ENCODE assay signal across 8 cellular contexts in genomic region chr4:36244257-36245084, GRCh38. TPM values are rescaled to one million over a fixed set of nuclear protein-coding genes. Genes with fewer than 3 reads are reported as not detected.
DNase-seq lines count a peak whose midpoint lies in the region; ATAC-seq and TF ChIP-seq lines count a peak whose summit lies in the region.

TSS of gene ARAP2 (minus strand) at chr4:36244514. CDS start at chr4:36229486, 15,028 bp downstream.

- no peaks in the 10 kb centered on the region for H3K36me3 ChIP-seq in SJCRH30
- H3K36me3 ChIP-seq in heart left ventricle: no peaks in the 10 kb centered on the region
- H3K36me3 ChIP-seq in prostate gland: no peaks in the 10 kb centered on the region

- H3K27ac ChIP-seq in C4-2B: peak within 1 kb of the TSS; percentile 50
- no peak within 1 kb of the TSS for H3K27ac ChIP-seq in SJCRH30
- H3K27ac ChIP-seq in heart left ventricle: peak within 1 kb of the TSS; percentile 43 to 94 (median 78)
- peak within 1 kb of the TSS; percentile 85 to 92 for H3K27ac ChIP-seq in prostate gland

- H3K27ac Mint-ChIP-seq in activated naive CD4-positive, alpha-beta T cell treated with anti-CD3 and anti-CD28 coated beads, Interleukin-2, amount 10 ng/mL, durations not matched to agents 7 days and 5 days: peak within 1 kb of the TSS; percentile 93

- peak; percentile 34 for TF ChIP-seq CTCF in C4-2B (conservative IDR thresholded peaks at IDR 0.05)
- peak in 1 of 12 donors; percentile 15 for TF ChIP-seq CTCF in heart left ventricle (IDR thresholded peaks at IDR 0.05)
- peak in 1 of 4 experiments; percentile 28 for TF ChIP-seq CTCF in prostate gland (IDR thresholded peaks at IDR 0.05)

- peaks cover 9% of the 10 kb centered on the region for H3K27me3 ChIP-seq in SJCRH30
- peaks cover 0 to 11% (median 0%) of the 10 kb centered on the region in 9 donors for H3K27me3 ChIP-seq in heart left ventricle
- H3K27me3 ChIP-seq in prostate gland (replicated peaks; ENCODE audit: insufficient read depth): no peaks in the 10 kb centered on the region

- H3K4me3 ChIP-seq in SJCRH30 (peak within 1 kb of the TSS; percentile 56), heart left ventricle (peak within 1 kb of the TSS; percentile 34 to 75 (median 68)), prostate gland (peak within 1 kb of the TSS; percentile 64 to 73)

- peak; percentile 15 to 32 for DNase-seq in SJCRH30
- peak; percentile 75 for DNase-seq in activated naive CD4-positive, alpha-beta T cell treated with anti-CD3 and anti-CD28 coated beads, Interleukin-2, amount 10 ng/mL, durations not matched to agents 7 days and 5 days
- DNase-seq in heart left ventricle: peak; percentile 32 to 76 (median 45)
- DNase-seq in prostate gland (ENCODE audit: low spot score): peak; percentile 73
- DNase-seq in ureter (ENCODE audit: low spot score): peak; percentile 71

- H3K4me3 Mint-ChIP-seq in activated naive CD4-positive, alpha-beta T cell treated with anti-CD3 and anti-CD28 coated beads, Interleukin-2, amount 10 ng/mL, durations not matched to agents 7 days and 5 days: peak within 1 kb of the TSS; percentile 85

- H3K4me1 ChIP-seq in SJCRH30 (no peaks in the 10 kb centered on the region), heart left ventricle (peaks cover 0 to 27% (median 2%) of the 10 kb centered on the region in 12 donors), prostate gland (replicated peaks) (no peaks in the 10 kb centered on the region)

- intact Hi-C loops in heart left ventricle (cut with DNase I): no loop called here
- intact Hi-C loops in prostate gland (cut with DNase I): no loop called here

- peak; percentile 73 for ATAC-seq in GM19324 (IDR thresholded peaks at IDR 0.05; ENCODE audit: low FRiP score, unreplicated experiment)
- ATAC-seq in HG03460 (IDR thresholded peaks at IDR 0.05; ENCODE audit: unreplicated experiment): peak; percentile 53
- ATAC-seq in heart left ventricle: peak in 3 of 4 donors; percentile 63 to 82 (median 80)

- H3K27me3 Mint-ChIP-seq in activated naive CD4-positive, alpha-beta T cell treated with anti-CD3 and anti-CD28 coated beads, Interleukin-2, amount 10 ng/mL, durations not matched to agents 7 days and 5 days: peaks cover 30% of the 10 kb centered on the region

- peaks cover 42% of the 10 kb centered on the region for H3K4me1 Mint-ChIP-seq in activated naive CD4-positive, alpha-beta T cell treated with anti-CD3 and anti-CD28 coated beads, Interleukin-2, amount 10 ng/mL, durations not matched to agents 7 days and 5 days

- CTCF ChIA-PET in activated naive CD4-positive, alpha-beta T cell treated with anti-CD3 and anti-CD28 coated beads, Interleukin-2, amount 10 ng/mL, durations not matched to agents 7 days and 5 days (lab: Charles Lee): interaction anchor here (0.6 to 2.8 kb wide), 14 partner anchors 9 to 156 kb away, joined by 3 to 18 read pairs (median 4); no protein-coding TSS in a partner anchor

- H3K9me3 ChIP-seq in SJCRH30 (replicated peaks) (no peaks in the 10 kb centered on the region), heart left ventricle (no peaks in the 10 kb centered on the region), prostate gland (no peaks in the 10 kb centered on the region)

- H3K9me3 Mint-ChIP-seq in activated naive CD4-positive, alpha-beta T cell treated with anti-CD3 and anti-CD28 coated beads, Interleukin-2, amount 10 ng/mL, durations not matched to agents 7 days and 5 days: peaks cover under 1% of the 10 kb centered on the region

- WGBS in heart left ventricle, 4 donors: 2 to 29% (median 5%) methylated on average over 6 to 81 of the region's 81 CpGs
- 7% methylated on average over 17 of the region's 81 CpGs for WGBS in prostate gland

- peaks cover 17% of the 10 kb centered on the region for H3K36me3 Mint-ChIP-seq in activated naive CD4-positive, alpha-beta T cell treated with anti-CD3 and anti-CD28 coated beads, Interleukin-2, amount 10 ng/mL, durations not matched to agents 7 days and 5 days

- TF ChIP-seq POLR2A in heart left ventricle (IDR thresholded peaks at IDR 0.05): no peak
- TF ChIP-seq POLR2A in prostate gland (IDR thresholded peaks at IDR 0.05): peak; percentile 28

RNA-seq across cellular contexts. Expression of gene ARAP2, which starts in this region (rescaled TPM):
- total RNA-seq in SJCRH30 (2014; rRNA removed; shearing (Covaris generic)): 1.1 and 1.3 TPM in 2 replicates
- total RNA-seq in heart left ventricle: 10 to 100 TPM in 2 of 9 donors, 1 to 10 TPM in 7; 1.4 to 17.0 (median 5.8) TPM
- under 1 TPM; 0.38 to 0.39 TPM for polyA plus RNA-seq in heart left ventricle
- 10 to 100 TPM; 10.3 to 97.8 TPM for total RNA-seq in prostate gland
- total RNA-seq in ureter: 45.7 TPM

Comparison
In these comparisons a context has a peak if more than half of its experiments do, and no peak if none do; other contexts are left out.
1. DNase-seq: peak in every context shown above with its lines; median percentile 75 in activated naive CD4-positive, alpha-beta T cell treated with anti-CD3 and anti-CD28 coated beads, Interleukin-2, amount 10 ng/mL, durations not matched to agents 7 days and 5 days; 73 in prostate gland; 71 in ureter; 45 in heart left ventricle; 24 in SJCRH30.